In the genomic region with DNA sequence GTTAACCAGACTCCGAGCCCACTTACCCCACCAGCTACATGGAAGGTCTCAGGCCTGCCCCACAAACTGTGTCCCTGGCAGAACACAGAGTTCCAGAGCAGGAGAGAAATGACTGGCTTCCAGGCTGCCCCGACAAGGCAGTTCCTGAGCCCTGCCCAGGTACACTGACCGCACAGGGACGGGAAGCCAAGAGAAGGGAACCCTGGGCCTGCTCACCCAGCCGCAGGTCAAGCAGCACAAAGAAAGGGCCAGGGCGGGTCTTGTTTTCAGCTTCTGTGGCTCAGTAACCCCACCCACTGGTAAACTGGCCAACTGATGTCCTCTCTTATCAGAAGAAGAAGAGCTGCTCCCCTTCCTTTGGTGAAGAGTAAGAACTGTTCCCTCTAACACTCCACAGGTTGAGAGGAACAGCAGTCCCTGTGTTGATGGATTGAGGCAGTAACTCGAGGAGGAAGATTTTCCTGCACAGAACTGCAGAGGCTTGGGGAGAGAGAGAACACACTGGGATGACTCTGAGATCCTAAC, we compare ENCODE assay signal across 8 cellular contexts.
DNase-seq lines count a peak whose midpoint lies in the region; ATAC-seq, FAIRE-seq and TF ChIP-seq lines count a peak whose summit lies in the region.

No MANE protein-coding gene starts in this region.

- H3K9me3 ChIP-seq in endothelial cell of umbilical vein (replicated peaks; ENCODE audit: control insufficient read depth, insufficient read depth, low read length) (no peaks in the 10 kb centered on the region), pancreas (no peaks in the 10 kb centered on the region), PC-3 (ENCODE audit: low read length) (no peaks in the 10 kb centered on the region), SJCRH30 (replicated peaks) (no peaks in the 10 kb centered on the region)

- H4K20me1 ChIP-seq in endothelial cell of umbilical vein (replicated peaks; ENCODE audit: control insufficient read depth, extremely low read depth, insufficient read depth, low read length), result no peaks in the 10 kb centered on the region
- no peaks in the 10 kb centered on the region for H4K20me1 ChIP-seq in PC-3 (ENCODE audit: low read length)

- H3K9me2 ChIP-seq in PC-3 (replicated peaks; ENCODE audit: low read length), result no peaks in the 10 kb centered on the region

- 79 to 81% methylated on average over 7 of the region's 7 CpGs for whole genome bisulfite sequencing in pancreas, 2 donors

- dilution Hi-C loops in endothelial cell of umbilical vein (cut with MboI; ENCODE audit: extremely low pct_ligation_motif_present, low sequenced_read_pairs), result no loop called here

- H3K4me1 ChIP-seq in endothelial cell of umbilical vein (ENCODE audit: control insufficient read depth, extremely low read depth, insufficient read depth, low read length), result peaks cover 13% of the 10 kb centered on the region
- peaks cover 0 to 7% (median 0%) of the 10 kb centered on the region in 3 donors for H3K4me1 ChIP-seq in pancreas
- H3K4me1 ChIP-seq in PC-3 (ENCODE audit: insufficient read depth, low read length), result peaks cover 19% of the 10 kb centered on the region
- H3K4me1 ChIP-seq in SJCRH30, result no peaks in the 10 kb centered on the region

- TF ChIP-seq CTCF in GM12873 (IDR thresholded peaks at IDR 0.05; ENCODE audit: insufficient read depth, low read depth, low read length, missing control alignments), result peak; percentile 44
- no peak for TF ChIP-seq CTCF in endothelial cell of umbilical vein (IDR thresholded peaks at IDR 0.05; ENCODE audit: extremely low read depth in 1 of 2, insufficient read depth in 1 of 2, low read depth in 1 of 2, low read length in 2 of 2)
- no peak for TF ChIP-seq CTCF in pancreas (IDR thresholded peaks at IDR 0.05)
- no peak for TF ChIP-seq CTCF in PC-3 (conservative IDR thresholded peaks at IDR 0.05; ENCODE audit: low read depth, low read length)

- H3K9me1 ChIP-seq in endothelial cell of umbilical vein (replicated peaks; ENCODE audit: control insufficient read depth, extremely low read depth, insufficient read depth, low read length), result no peaks in the 10 kb centered on the region

- H2AFZ ChIP-seq in endothelial cell of umbilical vein (ENCODE audit: low read depth, low read length), result no peak overlapping the region
- no peak overlapping the region for H2AFZ ChIP-seq in PC-3 (ENCODE audit: low read length)

- intact Hi-C loops in endothelial cell of umbilical vein (cut with micrococcal nuclease) (no loop called here), pancreas (cut with DNase I) (no loop called here), PC-3 (cut with micrococcal nuclease) (no loop called here)

- no peaks in the 10 kb centered on the region for H3K27me3 ChIP-seq in endothelial cell of umbilical vein (ENCODE audit: control insufficient read depth in 2 of 2, insufficient read depth in 2 of 2, low read length in 2 of 2)
- H3K27me3 ChIP-seq in pancreas, result no peaks in the 10 kb centered on the region
- no peaks in the 10 kb centered on the region for H3K27me3 ChIP-seq in PC-3 (ENCODE audit: low read length)
- no peaks in the 10 kb centered on the region for H3K27me3 ChIP-seq in SJCRH30

- ATAC-seq in GM21786 (IDR thresholded peaks at IDR 0.05; ENCODE audit: unreplicated experiment) (peak; percentile 41), pancreas (peak in 3 of 4 donors; percentile 7 to 42 (median 31)), PC-3 (no peak)

- no peak for TF ChIP-seq POLR2A in endothelial cell of umbilical vein (IDR thresholded peaks at IDR 0.05; ENCODE audit: low read depth, low read length)

- H3K36me3 ChIP-seq in endothelial cell of umbilical vein (ENCODE audit: control insufficient read depth in 2 of 2, extremely low read depth in 1 of 2, insufficient read depth in 2 of 2, low read length in 2 of 2), result no peaks in the 10 kb centered on the region
- no peaks in the 10 kb centered on the region for H3K36me3 ChIP-seq in pancreas
- H3K36me3 ChIP-seq in PC-3 (ENCODE audit: low read depth, low read length), result no peaks in the 10 kb centered on the region; the same call in 1 of the 2 replicates
- H3K36me3 ChIP-seq in SJCRH30, result no peaks in the 10 kb centered on the region

- H3K9ac ChIP-seq in endothelial cell of umbilical vein (replicated peaks; ENCODE audit: extremely low read depth, insufficient read depth, low read length) (no peak overlapping the region), PC-3 (ENCODE audit: low read length) (no peak overlapping the region)

- H3K79me2 ChIP-seq in endothelial cell of umbilical vein (ENCODE audit: control insufficient read depth, insufficient read depth, low read length) (no peaks in the 10 kb centered on the region), PC-3 (ENCODE audit: low read length) (no peaks in the 10 kb centered on the region)

- no TSS peak for BruUV-seq in endothelial cell of umbilical vein (replicated peaks; lab: Mats Ljungman, UMichigan)
- BruUV-seq in PC-3 (replicated peaks; lab: Mats Ljungman, UMichigan), result no TSS peak

- CTCF ChIA-PET in endothelial cell of umbilical vein (lab: Charles Lee) (interaction anchor here (1.0 to 1.6 kb wide), 3 partner anchors 10 to 278 kb away, joined by 3 to 5 read pairs (median 4); no protein-coding TSS in a partner anchor), PC-3 (lab: Charles Lee) (no interaction called here)

- H3K27ac ChIP-seq in endothelial cell of umbilical vein (ENCODE audit: insufficient read depth, low read depth, low read length), result no peak overlapping the region
- H3K27ac ChIP-seq in pancreas, result peak overlapping the region in 2 of 4 donors; percentile 33 to 51
- no peak overlapping the region for H3K27ac ChIP-seq in PC-3 (ENCODE audit: low read length)
- no peak overlapping the region for H3K27ac ChIP-seq in SJCRH30

- no peak overlapping the region for H3K4me3 ChIP-seq in endothelial cell of umbilical vein (replicated peaks in 1 of 3; ENCODE audit: insufficient read depth in 1 of 3, low read depth in 1 of 3, low read length in 3 of 3)
- no peak overlapping the region for H3K4me3 ChIP-seq in pancreas
- H3K4me3 ChIP-seq in PC-3 (ENCODE audit: low read length), result no peak overlapping the region
- H3K4me3 ChIP-seq in SJCRH30, result no peak overlapping the region

- FAIRE-seq in endothelial cell of umbilical vein (lab: Jason Lieb, UNC) (peak; percentile 18), pancreas (lab: Jason Lieb, UNC) (no peak)

- no peaks in the 10 kb centered on the region for H3F3A ChIP-seq in PC-3 (ENCODE audit: low read length, unreplicated experiment)

- DNase-seq in OCI-M1 (lab: John Stamatoyannopoulos, UW) (peak; percentile 94), endothelial cell of umbilical vein (ENCODE audit: low read depth, low spot score) (peak; percentile 7), pancreas (no peak), PC-3 (no peak), SW 1271 (lab: John Stamatoyannopoulos, UW) (no peak), SJCRH30 (no peak)

- H3K4me2 ChIP-seq in endothelial cell of umbilical vein (ENCODE audit: insufficient read depth, low read length) (no peak overlapping the region), PC-3 (ENCODE audit: low read length) (no peak overlapping the region)

- POLR2A ChIA-PET in endothelial cell of umbilical vein (lab: Charles Lee), result no interaction called here
- POLR2A ChIA-PET in PC-3 (lab: Charles Lee; ENCODE audit: unreplicated experiment), result no interaction called here

TF ChIP-seq in endothelial cell of umbilical vein, 7 proteins besides CTCF, POLR2A, EP300 and RAD21:
- TF ChIP-seq GATA2 (IDR thresholded peaks at IDR 0.05; ENCODE audit: insufficient read depth, insufficient read length, low read depth, low read length) (no peak), JUN (IDR thresholded peaks at IDR 0.05; ENCODE audit: borderline replicate concordance, insufficient read depth, insufficient read length, low read depth) (no peak), MAX (IDR thresholded peaks at IDR 0.05; ENCODE audit: insufficient read depth, insufficient read length) (no peak), MYC (IDR thresholded peaks at IDR 0.05; ENCODE audit: low read depth, low read length) (no peak), EZH2 (IDR thresholded peaks at IDR 0.05; ENCODE audit: borderline replicate concordance, low read depth, low read length, severe bottlenecking) (no peak), POLR2AphosphoS5 (IDR thresholded peaks at IDR 0.05; ENCODE audit: insufficient read depth, low read depth, low read length) (no peak)

Comparison
In these comparisons a context has a peak if more than half of its experiments do, and no peak if none do; other contexts are left out.
1. DNase-seq: peak in OCI-M1 (single experiment) and endothelial cell of umbilical vein (single experiment); none in pancreas (0 of 6), PC-3 (single experiment), SW 1271 (0 of 2) and SJCRH30 (0 of 2).